9 cellular contexts compared by ENCODE assay signal in genomic region chr16:4511441-4512082, GRCh38. TPM values are rescaled to one million over a fixed set of nuclear protein-coding genes. Genes with fewer than 3 reads are reported as not detected.
DNase-seq lines count a peak whose midpoint lies in the region; ATAC-seq and TF ChIP-seq lines count a peak whose summit lies in the region.
"Had no signal": no experiment of that assay in that cellular context is flagged by ENCODE, and none has a peak within 500 bp of the region (broad histone marks: within the 10 kb centered on the region; RNA-seq: fewer than 3 reads in every experiment).

No MANE protein-coding gene starts in this region.

- H3K36me3 Mint-ChIP-seq in progenitor cell of endocrine pancreas (ENCODE audit: insufficient read depth): peaks cover 7% of the 10 kb centered on the region

- no peak overlapping the region for H3K4me3 ChIP-seq in WI38 (ENCODE audit: low read depth, low read length)
- H3K4me3 ChIP-seq: BLaER1 had no signal

- no peak overlapping the region for H3K4me3 Mint-ChIP-seq in progenitor cell of endocrine pancreas (ENCODE audit: low read depth)

- no peaks in the 10 kb centered on the region for H3K9me3 Mint-ChIP-seq in progenitor cell of endocrine pancreas (ENCODE audit: low read depth)

- ATAC-seq in Right ventricle myocardium superior (ENCODE audit: poor library complexity) (peak; percentile 69), HG02884 (IDR thresholded peaks at IDR 0.05; ENCODE audit: unreplicated experiment) (no peak), HG03571 (IDR thresholded peaks at IDR 0.05; ENCODE audit: unreplicated experiment) (no peak)

- no peaks in the 10 kb centered on the region for H3K4me1 Mint-ChIP-seq in progenitor cell of endocrine pancreas (ENCODE audit: low read depth)

- H3K27ac Mint-ChIP-seq in progenitor cell of endocrine pancreas: no peak overlapping the region

- DNase-seq in NCI-H510A treated with DMSO at 0.1 percent for 48 hours (lab: John Stamatoyannopoulos, UW) (peak; percentile 60), NCI-H510A (lab: John Stamatoyannopoulos, UW) (no peak), MV-4-11 (lab: John Stamatoyannopoulos, UW) (peak; percentile 35), Right ventricle myocardium superior (peak; percentile 71), progenitor cell of endocrine pancreas (ENCODE audit: low spot score, unreplicated experiment) (peak; percentile 53)

- intact Hi-C loops in Right ventricle myocardium superior (cut with DNase I): no loop called here

- TF ChIP-seq CTCF in WI38 (IDR thresholded peaks at IDR 0.05; ENCODE audit: low read depth, low read length) (peak; percentile 56), progenitor cell of endocrine pancreas (IDR thresholded peaks at IDR 0.05; ENCODE audit: unreplicated experiment) (peak; percentile 66)

- no peaks in the 10 kb centered on the region for H3K27me3 Mint-ChIP-seq in progenitor cell of endocrine pancreas

RNA-seq across cellular contexts. Expression of gene CDIP1, which starts 27.0 kb away (rescaled TPM):
- 45.2 TPM for total RNA-seq in Right ventricle myocardium superior
- 30.2 and 31.8 TPM in 2 replicates for total RNA-seq in progenitor cell of endocrine pancreas

RNA-seq across cellular contexts. Expression of gene HMOX2, which starts 35.4 kb away (rescaled TPM):
- total RNA-seq in Right ventricle myocardium superior (125 TPM), progenitor cell of endocrine pancreas (28.5 and 30.1 TPM in 2 replicates)

RNA-seq across cellular contexts. Expression of gene NMRAL1, which starts 37.1 kb away (rescaled TPM):
- 24.9 TPM for total RNA-seq in Right ventricle myocardium superior
- 47.1 and 48.7 TPM in 2 replicates for total RNA-seq in progenitor cell of endocrine pancreas

RNA-seq across cellular contexts. Expression of gene C16orf96, which starts 44.6 kb away (rescaled TPM):
- 0.11 TPM for total RNA-seq in Right ventricle myocardium superior
- total RNA-seq in progenitor cell of endocrine pancreas: 1.2 and 1.7 TPM in 2 replicates
